1 cellular context compared by ENCODE assay signal in genomic region chr17:43068570-43069367, GRCh38.
TF ChIP-seq lines count a peak whose summit lies in the region.

No MANE protein-coding gene starts in this region.

TF ChIP-seq in HepG2, 621 proteins besides CTCF, POLR2A, EP300 and RAD21 (continued from another document and continues in another):
- TF ChIP-seq HIC2 (CRISPR knock-in tag; IDR thresholded peaks at IDR 0.05; ENCODE audit: low read depth) = peak; percentile 86; the same call in 1 of the 2 replicates
- peak; percentile 65; the same call in 1 of the 2 replicates for TF ChIP-seq NR0B2 (CRISPR knock-in tag; IDR thresholded peaks at IDR 0.05)
- TF ChIP-seq CEBPG (CRISPR knock-in tag; IDR thresholded peaks at IDR 0.05) = peak; percentile 100
- peak; percentile 85; the same call in 1 of the 2 replicates for TF ChIP-seq ZKSCAN8 (CRISPR knock-in tag; IDR thresholded peaks at IDR 0.05; ENCODE audit: borderline replicate concordance)
- TF ChIP-seq SPEN (CRISPR knock-in tag; IDR thresholded peaks at IDR 0.05; ENCODE audit: low read depth) = peak; percentile 73; the same call in 1 of the 2 replicates
- peak; percentile 96 for TF ChIP-seq TARDBP (CRISPR knock-in tag; IDR thresholded peaks at IDR 0.05)
- TF ChIP-seq ZNF772 (CRISPR knock-in tag; IDR thresholded peaks at IDR 0.05) = peak; percentile 40; the same call in 1 of the 2 replicates
- peak; percentile 95 for TF ChIP-seq ZNF331 (CRISPR knock-in tag; IDR thresholded peaks at IDR 0.05)
- TF ChIP-seq GZF1 (CRISPR knock-in tag; IDR thresholded peaks at IDR 0.05) = 0 out of 2 replicates have a peak, but pooled peaks have one; percentile 68
- TF ChIP-seq ZNF343 (CRISPR knock-in tag; IDR thresholded peaks at IDR 0.05) = no peak
- TF ChIP-seq HHEX (CRISPR knock-in tag; IDR thresholded peaks at IDR 0.05) = peak; percentile 86
- TF ChIP-seq ZBTB34 (CRISPR knock-in tag; IDR thresholded peaks at IDR 0.05) = peak; percentile 100
- TF ChIP-seq SNAI1 (CRISPR knock-in tag; IDR thresholded peaks at IDR 0.05; ENCODE audit: borderline replicate concordance) = 0 out of 2 replicates have a peak, but pooled peaks have one; percentile 58
- peak; percentile 94; the same call in 1 of the 2 replicates for TF ChIP-seq KDM4B (CRISPR knock-in tag; IDR thresholded peaks at IDR 0.05)
- TF ChIP-seq PRDM10 (CRISPR knock-in tag; IDR thresholded peaks at IDR 0.05; ENCODE audit: low read depth) = 0 out of 2 replicates have a peak, but pooled peaks have one; percentile 66
- TF ChIP-seq TGIF2 (CRISPR knock-in tag; IDR thresholded peaks at IDR 0.05) = peak; percentile 93
- peak; percentile 71; the same call in 1 of the 2 replicates for TF ChIP-seq HNF1A (IDR thresholded peaks at IDR 0.05; ENCODE audit: low read depth)
- peak; percentile 51; the same call in 1 of the 2 replicates for TF ChIP-seq HNF1A (CRISPR knock-in tag; IDR thresholded peaks at IDR 0.05; ENCODE audit: borderline replicate concordance)
- TF ChIP-seq MIER3 (CRISPR knock-in tag; IDR thresholded peaks at IDR 0.05; ENCODE audit: borderline replicate concordance) = peak; percentile 99
- TF ChIP-seq TBX2 (CRISPR knock-in tag; IDR thresholded peaks at IDR 0.05; ENCODE audit: borderline replicate concordance) = peak; percentile 97
- TF ChIP-seq RBAK (CRISPR knock-in tag; IDR thresholded peaks at IDR 0.05) = peak; percentile 63; the same call in 1 of the 2 replicates
- peak; percentile 42 for TF ChIP-seq ZEB1 (IDR thresholded peaks at IDR 0.05; ENCODE audit: insufficient replicate concordance, low read depth)
- peak; percentile 81 for TF ChIP-seq SIX4 (CRISPR knock-in tag; IDR thresholded peaks at IDR 0.05)
- peak; percentile 90 for TF ChIP-seq HMG20B (CRISPR knock-in tag; conservative IDR thresholded peaks at IDR 0.05)
- no peak for TF ChIP-seq ZBTB4 (CRISPR knock-in tag; IDR thresholded peaks at IDR 0.05; ENCODE audit: borderline replicate concordance)
- TF ChIP-seq ZNF629 (CRISPR knock-in tag; conservative IDR thresholded peaks at IDR 0.05) = peak; percentile 35; the same call in 1 of the 2 replicates
- TF ChIP-seq ZBTB38 (CRISPR knock-in tag; IDR thresholded peaks at IDR 0.05) = peak; percentile 60; the same call in 1 of the 2 replicates
- peak; percentile 77; the same call in 1 of the 2 replicates for TF ChIP-seq NKX3-1 (CRISPR knock-in tag; IDR thresholded peaks at IDR 0.05)
- peak; percentile 41; the same call in 1 of the 2 replicates for TF ChIP-seq GATA4 (IDR thresholded peaks at IDR 0.05; ENCODE audit: borderline replicate concordance, low read depth)
- no peak for TF ChIP-seq RBFOX2 (IDR thresholded peaks at IDR 0.05; ENCODE audit: low read depth, low read length)
- TF ChIP-seq ZNF335 (CRISPR knock-in tag; IDR thresholded peaks at IDR 0.05) = peak; percentile 57; the same call in 1 of the 2 replicates
- TF ChIP-seq ZNF770 (CRISPR knock-in tag; IDR thresholded peaks at IDR 0.05) = peak; percentile 37; the same call in 1 of the 2 replicates
- peak; percentile 85; the same call in 1 of the 2 replicates for TF ChIP-seq ZNF430 (CRISPR knock-in tag; IDR thresholded peaks at IDR 0.05)
- TF ChIP-seq ARNT (IDR thresholded peaks at IDR 0.05) = no peak
- TF ChIP-seq STAT5B (CRISPR knock-in tag; IDR thresholded peaks at IDR 0.05) = no peak
- peak; percentile 79 for TF ChIP-seq MLX (CRISPR knock-in tag; IDR thresholded peaks at IDR 0.05)
- TF ChIP-seq ETV6 (CRISPR knock-in tag; conservative IDR thresholded peaks at IDR 0.05) = peak; percentile 69; the same call in 1 of the 2 replicates
- no peak for TF ChIP-seq IRF1 (CRISPR knock-in tag; IDR thresholded peaks at IDR 0.05; ENCODE audit: low read depth)
- TF ChIP-seq SP5 (CRISPR knock-in tag; IDR thresholded peaks at IDR 0.05; ENCODE audit: borderline replicate concordance, low read depth) = peak; percentile 66; the same call in 1 of the 2 replicates
- TF ChIP-seq GLI4 (CRISPR knock-in tag; IDR thresholded peaks at IDR 0.05; ENCODE audit: borderline replicate concordance) = no peak
- peak; percentile 97 for TF ChIP-seq HOXA3 (CRISPR knock-in tag; IDR thresholded peaks at IDR 0.05)
- peak; percentile 96 for TF ChIP-seq HMG20A (CRISPR knock-in tag; IDR thresholded peaks at IDR 0.05; ENCODE audit: borderline replicate concordance)
